11 cellular contexts compared by ENCODE assay signal in genomic region chr4:41217373-41217772, GRCh38. TPM values are rescaled to one million over a fixed set of nuclear protein-coding genes. Genes with fewer than 3 reads are reported as not detected.
DNase-seq lines count a peak whose midpoint lies in the region; ATAC-seq and TF ChIP-seq lines count a peak whose summit lies in the region.
"Had no signal": no experiment of that assay in that cellular context is flagged by ENCODE, and none has a peak within 500 bp of the region (broad histone marks: within the 10 kb centered on the region; RNA-seq: fewer than 3 reads in every experiment).

No MANE protein-coding gene starts in this region.

- H3K9me3 ChIP-seq in SJCRH30 (replicated peaks): no peaks in the 10 kb centered on the region
- H3K9me3 ChIP-seq in smooth muscle cell (replicated peaks; ENCODE audit: low read depth): no peaks in the 10 kb centered on the region

- no peak for TF ChIP-seq CTCF in glutamatergic neuron (IDR thresholded peaks at IDR 0.05; ENCODE audit: partially characterized antibody, unreplicated experiment)
- TF ChIP-seq CTCF in smooth muscle cell (IDR thresholded peaks at IDR 0.05; ENCODE audit: borderline replicate concordance, insufficient read depth, poor library complexity, severe bottlenecking): no peak

- H3K4me3 Mint-ChIP-seq in glutamatergic neuron (ENCODE audit: unreplicated experiment): peak overlapping the region; percentile 96

- H3K27ac ChIP-seq in SJCRH30: no peak overlapping the region
- peak overlapping the region; percentile 93 for H3K27ac ChIP-seq in smooth muscle cell (ENCODE audit: low read depth)

- no peak overlapping the region for H3K9ac ChIP-seq in smooth muscle cell (ENCODE audit: low read depth)

- H3K4me3 ChIP-seq in SJCRH30: peak overlapping the region; percentile 78
- H3K4me3 ChIP-seq in smooth muscle cell: peak overlapping the region; percentile 81

- H3K27ac Mint-ChIP-seq in glutamatergic neuron (ENCODE audit: unreplicated experiment): no peak overlapping the region
- H3K27ac Mint-ChIP-seq: T-helper 17 cell had no signal

- ATAC-seq in stimulated activated naive CD8-positive, alpha-beta T cell treated with anti-CD3 and anti-CD28 coated beads, Interleukin-15, Interleukin-2, amounts not matched to agents 100 U/mL and 50 U/mL, for 24 hours: no peak

- no peaks in the 10 kb centered on the region for H3K36me3 Mint-ChIP-seq in glutamatergic neuron (ENCODE audit: unreplicated experiment)

- H3K9me3 Mint-ChIP-seq in glutamatergic neuron (ENCODE audit: unreplicated experiment): peaks cover 4% of the 10 kb centered on the region

- peaks cover 8% of the 10 kb centered on the region for H4K20me1 ChIP-seq in smooth muscle cell (ENCODE audit: low read depth)

- H3K27me3 Mint-ChIP-seq in glutamatergic neuron (ENCODE audit: unreplicated experiment): peaks cover 6% of the 10 kb centered on the region

- H3K4me1 ChIP-seq in SJCRH30: peaks cover 5% of the 10 kb centered on the region
- H3K4me1 ChIP-seq in smooth muscle cell (ENCODE audit: low read depth): peaks cover 10% of the 10 kb centered on the region

- H3K4me2 ChIP-seq in smooth muscle cell: peak overlapping the region; percentile 89

- H2AFZ ChIP-seq in smooth muscle cell (ENCODE audit: low read depth): peak overlapping the region; percentile 98

- 86% methylated on average over 2 of the region's 2 CpGs for WGBS in smooth muscle cell (ENCODE audit: low lambda C conversion rate)

- DNase-seq in NCI-H748 (lab: John Stamatoyannopoulos, UW; ENCODE audit: unreplicated experiment): peak; percentile 2
- DNase-seq in NCI-H748 treated with DMSO at 0.1 percent for 48 hours (lab: John Stamatoyannopoulos, UW): no peak
- no peak for DNase-seq in SJCRH30
- no peak for DNase-seq in glutamatergic neuron
- DNase-seq in smooth muscle cell (lab: John Stamatoyannopoulos, UW; ENCODE audit: unreplicated experiment): no peak
- no peak for DNase-seq in NCI-H2081 treated with DMSO at 0.1 percent for 48 hours (lab: John Stamatoyannopoulos, UW)
- DNase-seq in stimulated activated naive CD8-positive, alpha-beta T cell treated with anti-CD3 and anti-CD28 coated beads, Interleukin-15, Interleukin-2, amounts not matched to agents 100 U/mL and 50 U/mL, for 24 hours: no peak
- no peak for DNase-seq in NCI-H2171 (lab: John Stamatoyannopoulos, UW)
- DNase-seq: effector memory CD4-positive, alpha-beta T cell; retina; T-helper 17 cell had no signal

- H3K27me3 ChIP-seq in SJCRH30: no peaks in the 10 kb centered on the region
- no peaks in the 10 kb centered on the region for H3K27me3 ChIP-seq in smooth muscle cell (ENCODE audit: low read depth)

- peaks cover 18% of the 10 kb centered on the region for H3K4me1 Mint-ChIP-seq in glutamatergic neuron (ENCODE audit: low read depth, unreplicated experiment)

- peaks cover 20% of the 10 kb centered on the region for H3F3A ChIP-seq in smooth muscle cell (ENCODE audit: low read depth)

- H3K36me3 ChIP-seq in SJCRH30 (no peaks in the 10 kb centered on the region), smooth muscle cell (ENCODE audit: low read depth) (no peaks in the 10 kb centered on the region)

- H3K79me2 ChIP-seq in smooth muscle cell (ENCODE audit: low read depth): peaks cover 16% of the 10 kb centered on the region

RNA-seq across cellular contexts. Expression of gene APBB2, which starts 3.0 kb away (rescaled TPM):
- 83.9 and 89.7 TPM in 2 replicates for total RNA-seq in SJCRH30 (2014; rRNA removed; shearing (Covaris generic))
- total RNA-seq in glutamatergic neuron (ENCODE audit: unreplicated experiment) (117 TPM), smooth muscle cell (60.9 and 83.9 TPM in 2 replicates)
- 22.1 and 32.7 TPM in 2 replicates for polyA plus RNA-seq in smooth muscle cell

RNA-seq across cellular contexts. Expression of gene UCHL1, which starts 39.4 kb away (rescaled TPM):
- 290 and 299 TPM in 2 replicates for total RNA-seq in SJCRH30 (2014; rRNA removed; shearing (Covaris generic))
- total RNA-seq in glutamatergic neuron (ENCODE audit: unreplicated experiment) (1,012 TPM), smooth muscle cell (330 and 360 TPM in 2 replicates)
- 206 and 223 TPM in 2 replicates for polyA plus RNA-seq in smooth muscle cell
- total RNA-seq: T-helper 17 cell had no signal
